11 cellular contexts compared by ENCODE assay signal in the genomic region with DNA sequence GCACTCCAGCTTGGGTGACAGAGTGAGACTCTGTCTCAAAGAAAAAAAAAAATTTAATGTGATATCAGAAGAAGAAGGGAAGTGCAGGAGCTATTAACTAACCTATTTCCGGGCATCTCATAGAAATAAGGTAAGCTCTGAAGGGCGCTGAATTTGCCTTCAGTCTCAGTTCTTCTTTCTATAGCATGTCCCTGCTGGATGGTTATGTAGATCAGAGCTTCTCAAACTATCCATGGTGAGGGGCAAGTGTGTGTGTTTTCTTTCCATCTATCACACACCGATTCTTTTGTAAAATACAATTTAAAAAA.
DNase-seq lines count a peak whose midpoint lies in the region; ATAC-seq, FAIRE-seq and TF ChIP-seq lines count a peak whose summit lies in the region.
"Had no signal": no experiment of that assay in that cellular context is flagged by ENCODE, and none has a peak within 500 bp of the region (broad histone marks: within the 10 kb centered on the region; RNA-seq: fewer than 3 reads in every experiment).

No MANE protein-coding gene starts in this region.

- H3K4me3 ChIP-seq in spleen (no peak overlapping the region), pancreas (no peak overlapping the region), tibial nerve (no peak overlapping the region)

- ATAC-seq in GM19324 (IDR thresholded peaks at IDR 0.05; ENCODE audit: low FRiP score, unreplicated experiment) (peak; percentile 79), HG02610 (IDR thresholded peaks at IDR 0.05; ENCODE audit: unreplicated experiment) (peak; percentile 71), HG03442 (IDR thresholded peaks at IDR 0.05; ENCODE audit: unreplicated experiment) (peak; percentile 93), pancreas (no peak)

- no peak for FAIRE-seq in pancreas (lab: Jason Lieb, UNC)

- no peak for TF ChIP-seq EP300 in tibial nerve (IDR thresholded peaks at IDR 0.05)

- 61 to 76% (median 69%) methylated on average over 3 of the region's 3 CpGs for WGBS in spleen, 5 donors
- 74 to 96% methylated on average over 3 of the region's 3 CpGs for WGBS in pancreas, 2 donors
- WGBS in tibial nerve, 2 donors = 90 to 95% methylated on average over 3 of the region's 3 CpGs

- H3K27me3 ChIP-seq in spleen (replicated peaks in 1 of 7) (no peaks in the 10 kb centered on the region), pancreas (no peaks in the 10 kb centered on the region), tibial nerve (no peaks in the 10 kb centered on the region)

- H3K27ac ChIP-seq in spleen = peak overlapping the region in 6 of 8 donors; percentile 16 to 72 (median 57)
- H3K27ac ChIP-seq in pancreas = no peak overlapping the region
- H3K27ac ChIP-seq in tibial nerve = no peak overlapping the region

- H3K9me3 ChIP-seq in spleen (no peaks in the 10 kb centered on the region), pancreas (no peaks in the 10 kb centered on the region), tibial nerve (no peaks in the 10 kb centered on the region)

- DNase-seq in spleen (no peak), pancreas (no peak), tibial nerve (ENCODE audit: low spot score in 2 of 2) (no peak), HPDE6-E6E7 (ENCODE audit: extremely low spot score) (no peak)
- DNase-seq: activated T-cell treated with anti-CD3 and anti-CD28 coated beads, Interleukin-2, amount 50 U/mL, for 1 hour; cerebellar nuclear complex; DMS 273 treated with DMSO at 0.1 percent for 48 hours; NK-92 treated with Interleukin-12 subunit alpha and Interleukin-12 subunit beta, amount 100 ng/mL, for 24 hours had no signal

- H3K36me3 ChIP-seq in spleen (peaks cover 0 to 42% (median 6%) of the 10 kb centered on the region in 6 donors), pancreas (no peaks in the 10 kb centered on the region), tibial nerve (no peaks in the 10 kb centered on the region)

- H3K4me1 ChIP-seq in spleen = peaks cover 35 to 76% (median 52%) of the 10 kb centered on the region in 6 donors
- no peaks in the 10 kb centered on the region for H3K4me1 ChIP-seq in pancreas
- peaks cover 0 to 36% (median 15%) of the 10 kb centered on the region in 4 donors for H3K4me1 ChIP-seq in tibial nerve

- no peak for TF ChIP-seq POLR2A in spleen (IDR thresholded peaks at IDR 0.05)
- no peak for TF ChIP-seq POLR2A in tibial nerve (IDR thresholded peaks at IDR 0.05)

- no peak for TF ChIP-seq CTCF in spleen (IDR thresholded peaks at IDR 0.05 in 8 of 11, conservative IDR thresholded peaks at IDR 0.05 in 3 of 11)
- no peak for TF ChIP-seq CTCF in pancreas (IDR thresholded peaks at IDR 0.05)
- no peak for TF ChIP-seq CTCF in tibial nerve (IDR thresholded peaks at IDR 0.05)

- intact Hi-C loops in spleen (cut with DNase I; ENCODE audit: low total_unique reads) (no loop called here), pancreas (cut with DNase I) (no loop called here)

Comparison
In these comparisons a context has a peak if more than half of its experiments do, and no peak if none do; other contexts are left out.
1. ATAC-seq: peak in GM19324 (single experiment), HG02610 (single experiment) and HG03442 (single experiment); none in pancreas (0 of 4).
2. H3K27ac ChIP-seq: peak in spleen (6 of 8); none in pancreas (0 of 4) and tibial nerve (0 of 4).